Comparison of ENCODE assay signal across 16 cellular contexts in genomic region chr4:10529891-10530786, GRCh38.
DNase-seq lines count a peak whose midpoint lies in the region; ATAC-seq and TF ChIP-seq lines count a peak whose summit lies in the region.
"Had no signal": no experiment of that assay in that cellular context is flagged by ENCODE, and none has a peak within 500 bp of the region (broad histone marks: within the 10 kb centered on the region; RNA-seq: fewer than 3 reads in every experiment).

No MANE protein-coding gene starts in this region.

- H3K27ac ChIP-seq in mesendoderm (ENCODE audit: low read depth, low read length) (no peak overlapping the region), Peyer's patch (no peak overlapping the region)
- H3K27ac ChIP-seq: epithelial cell of prostate, SJCRH30 had no signal

- TF ChIP-seq POLR2A in Peyer's patch (IDR thresholded peaks at IDR 0.05) = no peak

- WGBS in mesendoderm (ENCODE audit: extremely low coverage, insufficient coverage, low lambda C conversion rate) = no CpG with 5 or more reads among the region's 12 CpGs

- H2BK15ac ChIP-seq in mesendoderm (replicated peaks; ENCODE audit: low read depth) = no peak overlapping the region

- H3K9ac ChIP-seq in mesendoderm (ENCODE audit: low read length) = no peak overlapping the region

- no peak overlapping the region for H4K5ac ChIP-seq in mesendoderm (ENCODE audit: low read length)

- no peaks in the 10 kb centered on the region for H3K79me2 ChIP-seq in mesendoderm (ENCODE audit: control insufficient read depth, insufficient read depth, low read length)

- DNase-seq in Daoy (ENCODE audit: low read depth) (peak; percentile 42), NCI-H69 (lab: John Stamatoyannopoulos, UW) (peak; percentile 37), mesendoderm (peak; percentile 32), SHP77 (lab: John Stamatoyannopoulos, UW) (no peak), Peyer's patch (no peak), DMS53 (lab: John Stamatoyannopoulos, UW) (no peak)
- DNase-seq: activated CD4-positive, alpha-beta T cell treated with anti-CD3 and anti-CD28 coated beads for 4 hours; activated naive CD4-positive, alpha-beta T cell treated with anti-CD3 and anti-CD28 coated beads, Interleukin-2, amount 50 U/mL, for 16 hours; H7; NCI-H2029 treated with DMSO at 0.1 percent for 48 hours; posterior cingulate gyrus; SJCRH30; T1000 had no signal

- TF ChIP-seq CTCF in Peyer's patch (IDR thresholded peaks at IDR 0.05) = no peak

- no peak overlapping the region for H3K56ac ChIP-seq in mesendoderm (ENCODE audit: low read length)

- H3K36me3 ChIP-seq in mesendoderm (ENCODE audit: control insufficient read depth, insufficient read depth, low read length) (no peaks in the 10 kb centered on the region), Peyer's patch (no peaks in the 10 kb centered on the region)
- H3K36me3 ChIP-seq: SJCRH30 had no signal

- H3K27me3 ChIP-seq in mesendoderm (ENCODE audit: insufficient read depth, low read length, poor library complexity) = no peaks in the 10 kb centered on the region
- no peaks in the 10 kb centered on the region for H3K27me3 ChIP-seq in Peyer's patch

- H3K4me2 ChIP-seq in mesendoderm (ENCODE audit: low read length) = no peak overlapping the region

- no peak overlapping the region for H2BK120ac ChIP-seq in mesendoderm (ENCODE audit: low read depth, low read length)

- H3K4me3 ChIP-seq in mesendoderm (ENCODE audit: low read length) = no peak overlapping the region
- no peak overlapping the region for H3K4me3 ChIP-seq in Peyer's patch
- H3K4me3 ChIP-seq: SJCRH30 had no signal

- H2AK5ac ChIP-seq in mesendoderm (ENCODE audit: low read length) = no peak overlapping the region

- peaks cover 4% of the 10 kb centered on the region for H3K4me1 ChIP-seq in mesendoderm (ENCODE audit: control insufficient read depth, low read depth, low read length)
- H3K4me1 ChIP-seq in Peyer's patch = peaks cover 0 to 14% (median 0%) of the 10 kb centered on the region in 4 donors
- H3K4me1 ChIP-seq: SJCRH30 had no signal

- H3K79me1 ChIP-seq in mesendoderm (ENCODE audit: low read length) = no peaks in the 10 kb centered on the region

- no peak overlapping the region for H3K23ac ChIP-seq in mesendoderm (ENCODE audit: low read length)

- peak overlapping the region; percentile 61 for H3K18ac ChIP-seq in mesendoderm (ENCODE audit: low read length)

- ATAC-seq in esophagus mucosa = peak; percentile 28
- no peak for ATAC-seq in HG03378 (IDR thresholded peaks at IDR 0.05; ENCODE audit: unreplicated experiment)

- H3K4ac ChIP-seq in mesendoderm (ENCODE audit: low read depth, low read length) = no peak overlapping the region

- no peak overlapping the region for H2BK5ac ChIP-seq in mesendoderm (ENCODE audit: low read length)

- H3K9me3 ChIP-seq in Peyer's patch = no peaks in the 10 kb centered on the region
- H3K9me3 ChIP-seq: SJCRH30 had no signal

- H4K8ac ChIP-seq in mesendoderm (ENCODE audit: low read depth, low read length) = no peak overlapping the region

Comparison
In these comparisons a context has a peak if more than half of its experiments do, and no peak if none do; other contexts are left out.
1. DNase-seq: peak in Daoy (single experiment), NCI-H69 (single experiment) and mesendoderm (single experiment); none in SHP77 (0 of 2), Peyer's patch (0 of 3) and DMS53 (single experiment).